Comparison of ENCODE assay signal across 1 cellular context in genomic region chr11:12693485-12694181, GRCh38.
TF ChIP-seq lines count a peak whose summit lies in the region.

No MANE protein-coding gene starts in this region.

TF ChIP-seq in A549, 52 proteins besides CTCF, POLR2A, EP300 and RAD21 (continued from another document):
- TF ChIP-seq E2F6 (IDR thresholded peaks at IDR 0.05; ENCODE audit: borderline replicate concordance, low read depth) (no peak), SREBF2 (IDR thresholded peaks at IDR 0.05) (no peak), HOXB13 (CRISPR knock-in tag; IDR thresholded peaks at IDR 0.05; ENCODE audit: low read depth) (0 out of 2 replicates have a peak, but pooled peaks have one; percentile 53), RNF2 (IDR thresholded peaks at IDR 0.05; ENCODE audit: borderline replicate concordance, low read depth) (no peak), ESRRA (IDR thresholded peaks at IDR 0.05; ENCODE audit: borderline replicate concordance, low read length) (no peak), JUN (IDR thresholded peaks at IDR 0.05) (peak in 1 of 2 experiments; percentile 44; a peak in 1 of 5 replicates), KDM5A (IDR thresholded peaks at IDR 0.05) (no peak), ZFP36 (IDR thresholded peaks at IDR 0.05; ENCODE audit: borderline replicate concordance, partially characterized antibody) (no peak), CBX8 (IDR thresholded peaks at IDR 0.05) (no peak)
